In genomic region chr1:229203030-229203751, GRCh38 we compare ENCODE assay signal across 1 cellular context.
A peak's percentile ranks its signal among the peaks of the same experiment; 100 is the strongest.
TF ChIP-seq lines count a peak whose summit lies in the region.

No MANE protein-coding gene starts in this region.

TF ChIP-seq in HepG2, 621 proteins besides CTCF, POLR2A, EP300 and RAD21 (continued from another document and continues in another):
- TF ChIP-seq ZBTB1 (CRISPR knock-in tag; IDR thresholded peaks at IDR 0.05; ENCODE audit: borderline replicate concordance) (no peak), ZNF17 (CRISPR knock-in tag; IDR thresholded peaks at IDR 0.05) (no peak), YEATS4 (CRISPR knock-in tag; IDR thresholded peaks at IDR 0.05; ENCODE audit: borderline replicate concordance) (peak; percentile 65; the same call in 1 of the 2 replicates), E2F1 (CRISPR knock-in tag; IDR thresholded peaks at IDR 0.05) (no peak), ZNF296 (CRISPR knock-in tag; conservative IDR thresholded peaks at IDR 0.05) (no peak), AKAP8 (CRISPR knock-in tag; IDR thresholded peaks at IDR 0.05) (no peak), ZNF232 (CRISPR knock-in tag; IDR thresholded peaks at IDR 0.05; ENCODE audit: borderline replicate concordance) (0 out of 2 replicates have a peak, but pooled peaks have one; percentile 23), MIER3 (CRISPR knock-in tag; IDR thresholded peaks at IDR 0.05; ENCODE audit: borderline replicate concordance) (no peak), ZNF446 (CRISPR knock-in tag; IDR thresholded peaks at IDR 0.05) (no peak), CBX1 (IDR thresholded peaks at IDR 0.05; ENCODE audit: low read depth) (no peak), ZFX (CRISPR knock-in tag; IDR thresholded peaks at IDR 0.05; ENCODE audit: low read depth) (peak; percentile 65), REST (IDR thresholded peaks at IDR 0.05; ENCODE audit: borderline replicate concordance in 1 of 2, low read depth in 1 of 2, low read length in 2 of 2) (no peak), ZNF18 (CRISPR knock-in tag; IDR thresholded peaks at IDR 0.05; ENCODE audit: insufficient replicate concordance) (no peak), HDAC1 (CRISPR knock-in tag; IDR thresholded peaks at IDR 0.05) (peak; percentile 50; the same call in 1 of the 2 replicates), GMEB1 (CRISPR knock-in tag; IDR thresholded peaks at IDR 0.05; ENCODE audit: borderline replicate concordance) (no peak; the same call in 1 of the 2 replicates), KDM2A (CRISPR knock-in tag; IDR thresholded peaks at IDR 0.05; ENCODE audit: borderline replicate concordance, low read depth) (no peak), ZBTB20 (CRISPR knock-in tag; IDR thresholded peaks at IDR 0.05; ENCODE audit: borderline replicate concordance, low read depth) (no peak), TBX2 (CRISPR knock-in tag; IDR thresholded peaks at IDR 0.05; ENCODE audit: borderline replicate concordance) (peak; percentile 75; the same call in 1 of the 2 replicates), SALL1 (CRISPR knock-in tag; IDR thresholded peaks at IDR 0.05) (peak; percentile 64), NR2F6 (IDR thresholded peaks at IDR 0.05) (no peak), NR2F6 (CRISPR knock-in tag; IDR thresholded peaks at IDR 0.05) (0 out of 2 replicates have a peak, but pooled peaks have one; percentile 39), POGK (CRISPR knock-in tag; conservative IDR thresholded peaks at IDR 0.05) (no peak), ZNF33A (CRISPR knock-in tag; IDR thresholded peaks at IDR 0.05; ENCODE audit: borderline replicate concordance) (no peak), MLLT10 (CRISPR knock-in tag; IDR thresholded peaks at IDR 0.05) (no peak), BCLAF1 (IDR thresholded peaks at IDR 0.05) (no peak), ARNT (IDR thresholded peaks at IDR 0.05) (no peak), MTF2 (CRISPR knock-in tag; IDR thresholded peaks at IDR 0.05; ENCODE audit: borderline replicate concordance) (no peak), SAFB2 (CRISPR knock-in tag; IDR thresholded peaks at IDR 0.05; ENCODE audit: borderline replicate concordance, low read depth) (no peak), ZNF710 (CRISPR knock-in tag; IDR thresholded peaks at IDR 0.05; ENCODE audit: borderline replicate concordance) (0 out of 2 replicates have a peak, but pooled peaks have one; percentile 38), KAT8 (CRISPR knock-in tag; IDR thresholded peaks at IDR 0.05) (no peak; the same call in 1 of the 2 replicates), SP1 (IDR thresholded peaks at IDR 0.05) (no peak), SP1 (CRISPR knock-in tag; IDR thresholded peaks at IDR 0.05) (no peak), TAF15 (IDR thresholded peaks at IDR 0.05; ENCODE audit: low read depth, low read length, poor library complexity, severe bottlenecking) (no peak), UBTF (CRISPR knock-in tag; IDR thresholded peaks at IDR 0.05) (peak; percentile 49; the same call in 1 of the 2 replicates), CBX5 (CRISPR knock-in tag; IDR thresholded peaks at IDR 0.05; ENCODE audit: borderline replicate concordance) (no peak), TOPORS (CRISPR knock-in tag; IDR thresholded peaks at IDR 0.05) (no peak), ZNF878 (CRISPR knock-in tag; IDR thresholded peaks at IDR 0.05) (no peak), RFX3 (CRISPR knock-in tag; IDR thresholded peaks at IDR 0.05) (no peak), SNAPC2 (CRISPR knock-in tag; IDR thresholded peaks at IDR 0.05) (no peak), ZXDC (CRISPR knock-in tag; IDR thresholded peaks at IDR 0.05) (no peak), ZNF333 (CRISPR knock-in tag; IDR thresholded peaks at IDR 0.05; ENCODE audit: borderline replicate concordance) (no peak), SMYD3 (CRISPR knock-in tag; IDR thresholded peaks at IDR 0.05) (no peak; the same call in 1 of the 2 replicates)
